Comparison of ENCODE assay signal across 1 cellular context in the genomic region with DNA sequence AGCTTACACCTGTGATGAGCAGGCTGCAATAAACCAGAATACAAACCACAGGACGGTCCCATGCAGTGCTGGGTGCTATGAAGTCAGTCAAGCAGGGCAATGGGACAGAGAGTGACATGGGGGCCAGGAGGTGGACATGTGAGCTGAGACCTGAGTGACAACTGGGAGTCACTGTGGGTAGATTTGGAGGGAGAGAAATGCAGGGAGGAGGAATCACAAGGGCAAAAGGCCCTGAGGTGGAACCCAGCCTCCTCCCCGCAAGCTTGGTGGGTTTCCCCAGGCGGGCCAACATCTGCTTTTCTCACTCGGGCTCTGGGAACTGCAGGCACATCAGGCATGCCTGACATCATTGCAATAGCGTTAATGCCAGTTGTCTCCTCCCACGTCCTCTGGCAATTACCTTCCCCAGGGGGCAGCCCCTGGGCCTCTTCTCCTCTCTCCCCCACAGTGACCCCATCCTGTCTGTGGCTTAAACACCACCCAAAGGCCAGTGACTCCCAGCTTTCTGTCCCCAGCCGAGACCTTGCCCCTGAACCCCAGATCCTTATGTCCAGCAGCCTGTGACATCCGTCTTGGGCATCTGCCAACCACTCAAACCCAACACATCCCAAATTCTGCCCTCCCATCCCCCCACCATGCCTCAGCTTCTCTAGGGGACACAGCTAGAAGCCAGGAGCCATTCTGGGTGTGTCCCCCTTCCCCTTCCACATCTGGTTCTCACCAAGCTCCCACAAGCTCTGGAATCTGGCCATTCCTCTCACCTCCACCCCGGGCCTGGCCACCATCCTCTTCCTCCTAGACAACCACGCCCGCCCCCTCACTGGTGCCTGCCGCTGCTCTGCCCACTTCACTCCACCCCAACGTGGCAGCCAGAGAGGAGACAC.
TF ChIP-seq lines count a peak whose summit lies in the region.

No MANE protein-coding gene starts in this region.

TF ChIP-seq in GM12878, 131 proteins besides CTCF, POLR2A, EP300 and RAD21 (continued from another document):
- TF ChIP-seq, protein P1, sequence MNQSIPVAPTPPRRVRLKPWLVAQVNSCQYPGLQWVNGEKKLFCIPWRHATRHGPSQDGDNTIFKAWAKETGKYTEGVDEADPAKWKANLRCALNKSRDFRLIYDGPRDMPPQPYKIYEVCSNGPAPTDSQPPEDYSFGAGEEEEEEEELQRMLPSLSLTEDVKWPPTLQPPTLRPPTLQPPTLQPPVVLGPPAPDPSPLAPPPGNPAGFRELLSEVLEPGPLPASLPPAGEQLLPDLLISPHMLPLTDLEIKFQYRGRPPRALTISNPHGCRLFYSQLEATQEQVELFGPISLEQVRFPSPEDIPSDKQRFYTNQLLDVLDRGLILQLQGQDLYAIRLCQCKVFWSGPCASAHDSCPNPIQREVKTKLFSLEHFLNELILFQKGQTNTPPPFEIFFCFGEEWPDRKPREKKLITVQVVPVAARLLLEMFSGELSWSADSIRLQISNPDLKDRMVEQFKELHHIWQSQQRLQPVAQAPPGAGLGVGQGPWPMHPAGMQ (IDR thresholded peaks at IDR 0.05; ENCODE audit: borderline replicate concordance), result peak; percentile 32; the same call in 1 of the 2 replicates
- TF ChIP-seq NFYA (IDR thresholded peaks at IDR 0.05; ENCODE audit: borderline replicate concordance, low read depth, low read length) (no peak), DPF2 (IDR thresholded peaks at IDR 0.05) (peak; percentile 86), GABPA (IDR thresholded peaks at IDR 0.05; ENCODE audit: low read depth) (no peak), IKZF2 (IDR thresholded peaks at IDR 0.05) (peak; percentile 89 to 91), TCF12 (IDR thresholded peaks at IDR 0.05; ENCODE audit: low read depth, low read length) (peak; percentile 42; the same call in 1 of the 2 replicates), ZNF384 (IDR thresholded peaks at IDR 0.05; ENCODE audit: borderline replicate concordance, low read depth, low read length) (no peak), ZNF207 (IDR thresholded peaks at IDR 0.05; ENCODE audit: borderline replicate concordance) (0 out of 2 replicates have a peak, but pooled peaks have one; percentile 47), ZNF622 (IDR thresholded peaks at IDR 0.05) (no peak), MTA2 (IDR thresholded peaks at IDR 0.05; ENCODE audit: low read depth) (peak; percentile 86), RUNX3 (IDR thresholded peaks at IDR 0.05; ENCODE audit: low read length) (peak; percentile 66; the same call in 1 of the 2 replicates), CREB1 (IDR thresholded peaks at IDR 0.05; ENCODE audit: low read depth) (0 out of 2 replicates have a peak, but pooled peaks have one; percentile 11), ETV6 (conservative IDR thresholded peaks at IDR 0.05 in 1 of 2, IDR thresholded peaks at IDR 0.05 in 1 of 2; ENCODE audit: borderline replicate concordance in 1 of 2, low read depth in 1 of 2) (peak in 1 of 2 experiments; percentile 39; a peak in 1 of 4 replicates), MEF2B (IDR thresholded peaks at IDR 0.05; ENCODE audit: partially characterized antibody, poor library complexity, severe bottlenecking) (peak; percentile 86), POLR2AphosphoS5 (IDR thresholded peaks at IDR 0.05; ENCODE audit: low read length) (no peak), NR2F1 (conservative IDR thresholded peaks at IDR 0.05) (peak; percentile 87), PAX8 (IDR thresholded peaks at IDR 0.05) (no peak), TCF3 (IDR thresholded peaks at IDR 0.05; ENCODE audit: borderline replicate concordance, insufficient read depth, low read depth, low read length) (no peak), BMI1 (IDR thresholded peaks at IDR 0.05; ENCODE audit: borderline replicate concordance) (peak; percentile 29; the same call in 1 of the 2 replicates), IKZF1 (conservative IDR thresholded peaks at IDR 0.05) (peak; percentile 95), FOXK2 (IDR thresholded peaks at IDR 0.05) (peak; percentile 59; the same call in 1 of the 2 replicates), SP1 (IDR thresholded peaks at IDR 0.05; ENCODE audit: low read depth, low read length) (peak; percentile 62), CHD1 (IDR thresholded peaks at IDR 0.05; ENCODE audit: low read depth, low read length) (no peak), LARP7 (IDR thresholded peaks at IDR 0.05) (0 out of 2 replicates have a peak, but pooled peaks have one; percentile 3), CREM (IDR thresholded peaks at IDR 0.05; ENCODE audit: low read depth) (peak; percentile 74), IRF4 (IDR thresholded peaks at IDR 0.05; ENCODE audit: low read depth, low read length) (no peak)
- TF ChIP-seq, protein P2, sequence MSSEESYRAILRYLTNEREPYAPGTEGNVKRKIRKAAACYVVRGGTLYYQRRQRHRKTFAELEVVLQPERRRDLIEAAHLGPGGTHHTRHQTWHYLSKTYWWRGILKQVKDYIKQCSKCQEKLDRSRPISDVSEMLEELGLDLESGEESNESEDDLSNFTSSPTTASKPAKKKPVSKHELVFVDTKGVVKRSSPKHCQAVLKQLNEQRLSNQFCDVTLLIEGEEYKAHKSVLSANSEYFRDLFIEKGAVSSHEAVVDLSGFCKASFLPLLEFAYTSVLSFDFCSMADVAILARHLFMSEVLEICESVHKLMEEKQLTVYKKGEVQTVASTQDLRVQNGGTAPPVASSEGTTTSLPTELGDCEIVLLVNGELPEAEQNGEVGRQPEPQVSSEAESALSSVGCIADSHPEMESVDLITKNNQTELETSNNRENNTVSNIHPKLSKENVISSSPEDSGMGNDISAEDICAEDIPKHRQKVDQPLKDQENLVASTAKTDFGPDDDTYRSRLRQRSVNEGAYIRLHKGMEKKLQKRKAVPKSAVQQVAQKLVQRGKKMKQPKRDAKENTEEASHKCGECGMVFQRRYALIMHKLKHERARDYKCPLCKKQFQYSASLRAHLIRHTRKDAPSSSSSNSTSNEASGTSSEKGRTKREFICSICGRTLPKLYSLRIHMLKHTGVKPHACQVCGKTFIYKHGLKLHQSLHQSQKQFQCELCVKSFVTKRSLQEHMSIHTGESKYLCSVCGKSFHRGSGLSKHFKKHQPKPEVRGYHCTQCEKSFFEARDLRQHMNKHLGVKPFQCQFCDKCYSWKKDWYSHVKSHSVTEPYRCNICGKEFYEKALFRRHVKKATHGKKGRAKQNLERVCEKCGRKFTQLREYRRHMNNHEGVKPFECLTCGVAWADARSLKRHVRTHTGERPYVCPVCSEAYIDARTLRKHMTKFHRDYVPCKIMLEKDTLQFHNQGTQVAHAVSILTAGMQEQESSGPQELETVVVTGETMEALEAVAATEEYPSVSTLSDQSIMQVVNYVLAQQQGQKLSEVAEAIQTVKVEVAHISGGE (CRISPR knock-in tag; IDR thresholded peaks at IDR 0.05), result no peak
- TF ChIP-seq, protein P3, sequence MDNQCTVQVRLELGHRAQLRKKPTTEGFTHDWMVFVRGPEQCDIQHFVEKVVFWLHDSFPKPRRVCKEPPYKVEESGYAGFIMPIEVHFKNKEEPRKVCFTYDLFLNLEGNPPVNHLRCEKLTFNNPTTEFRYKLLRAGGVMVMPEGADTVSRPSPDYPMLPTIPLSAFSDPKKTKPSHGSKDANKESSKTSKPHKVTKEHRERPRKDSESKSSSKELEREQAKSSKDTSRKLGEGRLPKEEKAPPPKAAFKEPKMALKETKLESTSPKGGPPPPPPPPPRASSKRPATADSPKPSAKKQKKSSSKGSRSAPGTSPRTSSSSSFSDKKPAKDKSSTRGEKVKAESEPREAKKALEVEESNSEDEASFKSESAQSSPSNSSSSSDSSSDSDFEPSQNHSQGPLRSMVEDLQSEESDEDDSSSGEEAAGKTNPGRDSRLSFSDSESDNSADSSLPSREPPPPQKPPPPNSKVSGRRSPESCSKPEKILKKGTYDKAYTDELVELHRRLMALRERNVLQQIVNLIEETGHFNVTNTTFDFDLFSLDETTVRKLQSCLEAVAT (IDR thresholded peaks at IDR 0.05), result peak; percentile 73; the same call in 1 of the 2 replicates
